Comparison of ENCODE assay signal across 30 cellular contexts in genomic region chr20:47209982-47210381, GRCh38.
"Had no signal": no experiment of that assay in that cellular context is flagged by ENCODE, and none has a peak within 500 bp of the region (broad histone marks: within the 10 kb centered on the region; RNA-seq: fewer than 3 reads in every experiment).

No MANE protein-coding gene starts in this region.

- H3K36me3 ChIP-seq: uterus had no signal

- H3K9me3 Mint-ChIP-seq: activated CD8-positive, alpha-beta T cell treated with anti-CD3 and anti-CD28 coated beads for 36 hours; activated T-cell treated with anti-CD3 and anti-CD28 coated beads, Interleukin-2, amount 50 U/mL, for 4 hours; activated T-helper 17 cell treated with anti-CD3 and anti-CD28 coated beads, Interleukin-2, amount 50 U/mL, for 72 hours; immature natural killer cell; mesothelial cell of epicardium; naive B cell; WTC11 had no signal

- H3K9me3 ChIP-seq: gastroesophageal sphincter, heart left ventricle, right atrium auricular region, thoracic aorta, uterus had no signal

- H3K4me3 ChIP-seq: gastroesophageal sphincter, heart left ventricle, right atrium auricular region, thoracic aorta, uterus had no signal

- FAIRE-seq: astrocyte, kidney had no signal

- H3K27ac ChIP-seq: brain microvascular endothelial cell, epithelial cell of prostate, gastroesophageal sphincter, heart left ventricle, parathyroid adenoma, right atrium auricular region, thoracic aorta, uterus had no signal

- H3K27ac Mint-ChIP-seq: activated CD8-positive, alpha-beta T cell treated with anti-CD3 and anti-CD28 coated beads for 36 hours; activated T-helper 17 cell treated with anti-CD3 and anti-CD28 coated beads, Interleukin-2, amount 50 U/mL, for 72 hours; immature natural killer cell; mesothelial cell of epicardium; WTC11 had no signal

- H3K9ac ChIP-seq: parathyroid adenoma had no signal

- DNase-seq: activated CD4-positive, alpha-beta T cell treated with anti-CD3 and anti-CD28 coated beads, Interleukin-2, amount 50 U/mL, for 1 hour; activated CD8-positive, alpha-beta T cell treated with anti-CD3 and anti-CD28 coated beads for 36 hours; activated gamma-delta T cell treated with Interleukin-2 at 50 U/mL for 16 hours; activated naive CD4-positive, alpha-beta T cell treated with anti-CD3 and anti-CD28 coated beads, Interleukin-2, amount 50 U/mL, for 16 hours; activated T-cell treated with anti-CD3 and anti-CD28 coated beads, Interleukin-2, amount 50 U/mL, for 4 hours; amniotic stem cell; brain microvascular endothelial cell; caudate nucleus; cortex of kidney; heart left ventricle; hypothalamus; immature natural killer cell; kidney; left colon; naive B cell; occipital lobe; stimulated activated CD4-positive, alpha-beta T cell treated with anti-CD3 and anti-CD28 coated beads, Interleukin-2, amount 100 ng/mL, for 48 hours; stimulated activated naive CD8-positive, alpha-beta T cell treated with anti-CD3 and anti-CD28 coated beads, Interleukin-15, Interleukin-2, amounts not matched to agents 100 U/mL and 50 U/mL, for 24 hours; T-helper 2 cell; trophoblast cell; uterus had no signal

- H3K27me3 Mint-ChIP-seq: activated CD8-positive, alpha-beta T cell treated with anti-CD3 and anti-CD28 coated beads for 36 hours; activated T-helper 17 cell treated with anti-CD3 and anti-CD28 coated beads, Interleukin-2, amount 50 U/mL, for 72 hours; naive B cell had no signal

- H3K4me3 Mint-ChIP-seq: activated CD8-positive, alpha-beta T cell treated with anti-CD3 and anti-CD28 coated beads for 36 hours; activated T-cell treated with anti-CD3 and anti-CD28 coated beads, Interleukin-2, amount 50 U/mL, for 4 hours; activated T-helper 17 cell treated with anti-CD3 and anti-CD28 coated beads, Interleukin-2, amount 50 U/mL, for 72 hours; immature natural killer cell; mesothelial cell of epicardium; naive B cell; WTC11 had no signal

- H2AFZ ChIP-seq: parathyroid adenoma had no signal

- ATAC-seq: activated CD8-positive, alpha-beta T cell treated with anti-CD3 and anti-CD28 coated beads for 36 hours; activated T-cell treated with anti-CD3 and anti-CD28 coated beads, Interleukin-2, amount 50 U/mL, for 4 hours; activated T-helper 17 cell treated with anti-CD3 and anti-CD28 coated beads, Interleukin-2, amount 50 U/mL, for 72 hours; gastroesophageal sphincter; heart left ventricle; left colon; stimulated activated naive CD8-positive, alpha-beta T cell treated with anti-CD3 and anti-CD28 coated beads, Interleukin-15, Interleukin-2, amounts not matched to agents 100 U/mL and 50 U/mL, for 24 hours; WTC11 had no signal

- H3K4me1 ChIP-seq: gastroesophageal sphincter, uterus had no signal

- H3K27me3 ChIP-seq: brain microvascular endothelial cell, gastroesophageal sphincter, heart left ventricle, right atrium auricular region, uterus had no signal
